In the genomic region with DNA sequence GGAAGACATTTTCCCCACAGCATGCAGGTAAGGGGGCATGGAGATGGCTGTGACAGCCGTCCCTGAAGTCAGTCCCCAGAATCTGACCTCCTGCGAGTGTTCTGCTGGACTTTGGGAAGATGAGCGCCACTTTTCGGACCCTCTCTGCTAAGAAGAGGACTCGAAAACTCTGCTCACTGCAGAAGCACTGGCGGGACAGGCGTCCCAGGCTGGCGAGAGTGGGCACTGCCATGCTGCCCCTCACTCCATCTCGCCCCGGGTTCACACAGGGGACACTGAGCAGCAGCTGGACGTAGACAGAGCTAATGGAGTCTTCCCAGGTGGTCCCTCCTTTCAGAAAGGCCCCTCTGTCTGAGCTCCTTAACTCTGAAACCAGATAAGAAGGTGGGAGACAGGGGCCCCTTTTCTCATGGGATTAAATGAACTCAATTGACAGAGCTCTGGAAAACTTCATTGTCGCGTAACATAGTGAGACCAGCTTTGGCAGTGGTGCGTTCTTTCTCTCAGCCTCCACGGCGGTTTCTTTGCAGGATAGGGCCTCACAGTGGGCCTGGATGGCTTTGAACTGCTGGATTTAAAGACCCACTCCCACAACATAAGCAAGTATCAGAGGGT, we compare ENCODE assay signal across 21 cellular contexts. TPM values are rescaled to one million over a fixed set of nuclear protein-coding genes. Genes with fewer than 3 reads are reported as not detected.
"Had no signal": no experiment of that assay in that cellular context is flagged by ENCODE, and none has a peak within 500 bp of the region (broad histone marks: within the 10 kb centered on the region; RNA-seq: fewer than 3 reads in every experiment).

No MANE protein-coding gene starts in this region.

- H3K27ac ChIP-seq: SJCRH30, SK-N-MC had no signal

- H3K4me1 ChIP-seq: SJCRH30 had no signal

- H3K36me3 ChIP-seq: MG63, SJCRH30 had no signal

- H3K9me3 ChIP-seq: MG63, SJCRH30 had no signal

- H3K4me3 ChIP-seq: MG63, SJCRH30, SK-N-MC had no signal

- DNase-seq: Karpas-422, KG1, MG63, NCI-H1092, NCI-H1105 treated with DMSO at 0.1 percent for 48 hours, NCI-H1417 treated with DMSO at 0.1 percent for 48 hours, NCI-H146, NCI-H1694 treated with DMSO at 0.1 percent for 48 hours, NCI-H1930, NCI-H2081, NCI-H2107, NCI-H2227 treated with DMSO at 0.1 percent for 48 hours, NCI-H510A, NCI-H524 treated with DMSO at 0.1 percent for 48 hours, NCI-H69, NCI-H774, RPMI8226, SHP77 treated with DMSO at 0.1 percent for 48 hours, SJCRH30 had no signal

RNA-seq across cellular contexts. Expression of a gene that starts 4.8 kb away (rescaled TPM):
- total RNA-seq: HT-29, SJCRH30 had no signal

RNA-seq across cellular contexts. Expression of a gene that starts 24.8 kb away (rescaled TPM):
- total RNA-seq: HT-29 had no signal
